In genomic region chr1:19309123-19309813, GRCh38 we compare ENCODE assay signal across 1 cellular context.
TF ChIP-seq lines count a peak whose summit lies in the region.

No MANE protein-coding gene starts in this region.

TF ChIP-seq in IMR-90, 13 proteins besides CTCF, POLR2A, EP300 and RAD21:
- TF ChIP-seq CHD1 (IDR thresholded peaks at IDR 0.05; ENCODE audit: low read depth, low read length) (no peak), RFX5 (IDR thresholded peaks at IDR 0.05; ENCODE audit: low read depth, low read length) (no peak), MXI1 (IDR thresholded peaks at IDR 0.05; ENCODE audit: borderline replicate concordance, low read depth, low read length) (peak; percentile 74; the same call in 1 of the 2 replicates), FOS (IDR thresholded peaks at IDR 0.05; ENCODE audit: low read depth, low read length) (0 out of 2 replicates have a peak, but pooled peaks have one; percentile 6), USF2 (IDR thresholded peaks at IDR 0.05; ENCODE audit: low read depth, low read length) (no peak), MAZ (IDR thresholded peaks at IDR 0.05; ENCODE audit: borderline replicate concordance, low read depth, low read length) (no peak), BHLHE40 (IDR thresholded peaks at IDR 0.05; ENCODE audit: low read depth, low read length) (peak; percentile 26; the same call in 1 of the 2 replicates), RCOR1 (IDR thresholded peaks at IDR 0.05; ENCODE audit: insufficient replicate concordance, low read length) (no peak)
- TF ChIP-seq, protein P1, sequence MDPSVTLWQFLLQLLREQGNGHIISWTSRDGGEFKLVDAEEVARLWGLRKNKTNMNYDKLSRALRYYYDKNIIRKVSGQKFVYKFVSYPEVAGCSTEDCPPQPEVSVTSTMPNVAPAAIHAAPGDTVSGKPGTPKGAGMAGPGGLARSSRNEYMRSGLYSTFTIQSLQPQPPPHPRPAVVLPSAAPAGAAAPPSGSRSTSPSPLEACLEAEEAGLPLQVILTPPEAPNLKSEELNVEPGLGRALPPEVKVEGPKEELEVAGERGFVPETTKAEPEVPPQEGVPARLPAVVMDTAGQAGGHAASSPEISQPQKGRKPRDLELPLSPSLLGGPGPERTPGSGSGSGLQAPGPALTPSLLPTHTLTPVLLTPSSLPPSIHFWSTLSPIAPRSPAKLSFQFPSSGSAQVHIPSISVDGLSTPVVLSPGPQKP (IDR thresholded peaks at IDR 0.05; ENCODE audit: borderline replicate concordance, low read depth, low read length) = no peak
